ENCODE assay signal across 13 cellular contexts in genomic region chr19:46611791-46612190, GRCh38. TPM values are rescaled to one million over a fixed set of nuclear protein-coding genes. Genes with fewer than 3 reads are reported as not detected.
DNase-seq lines count a peak whose midpoint lies in the region; ATAC-seq, FAIRE-seq and TF ChIP-seq lines count a peak whose summit lies in the region.
"Had no signal": no experiment of that assay in that cellular context is flagged by ENCODE, and none has a peak within 500 bp of the region (broad histone marks: within the 10 kb centered on the region; RNA-seq: fewer than 3 reads in every experiment).

No MANE protein-coding gene starts in this region.

- peaks cover 43% of the 10 kb centered on the region for H3K36me3 Mint-ChIP-seq in activated naive CD4-positive, alpha-beta T cell treated with anti-CD3 and anti-CD28 coated beads, Interleukin-2, amount 10 ng/mL, durations not matched to agents 7 days and 5 days
- H3K36me3 Mint-ChIP-seq in T-cell, result peaks cover 32% of the 10 kb centered on the region

- no peaks in the 10 kb centered on the region for H3K27me3 Mint-ChIP-seq in activated naive CD4-positive, alpha-beta T cell treated with anti-CD3 and anti-CD28 coated beads, Interleukin-2, amount 10 ng/mL, durations not matched to agents 7 days and 5 days
- H3K27me3 Mint-ChIP-seq in T-cell, result no peaks in the 10 kb centered on the region
- no peaks in the 10 kb centered on the region for H3K27me3 Mint-ChIP-seq in stimulated activated naive CD8-positive, alpha-beta T cell treated with anti-CD3 and anti-CD28 coated beads, Interleukin-15, amount 100 ng/mL, for 72 hours

- H2AFZ ChIP-seq in HepG2 (ENCODE audit: low read length), result no peak overlapping the region

- no peak for FAIRE-seq in HepG2 (lab: Jason Lieb, UNC)

- no peak for TF ChIP-seq CTCF in HepG2 (CRISPR knock-in tag; IDR thresholded peaks at IDR 0.05)

- H3K4me1 Mint-ChIP-seq in activated naive CD4-positive, alpha-beta T cell treated with anti-CD3 and anti-CD28 coated beads, Interleukin-2, amount 10 ng/mL, durations not matched to agents 7 days and 5 days, result peaks cover 74% of the 10 kb centered on the region
- peaks cover 60 to 76% (median 70%) of the 10 kb centered on the region in 3 donors for H3K4me1 Mint-ChIP-seq in T-cell
- H3K4me1 Mint-ChIP-seq in stimulated activated naive CD8-positive, alpha-beta T cell treated with anti-CD3 and anti-CD28 coated beads, Interleukin-15, amount 100 ng/mL, for 72 hours, result peaks cover 91% of the 10 kb centered on the region

- no TSS peak for BruUV-seq in HepG2 (replicated peaks; lab: Mats Ljungman, UMichigan)

- H3K9me3 ChIP-seq in HepG2 (ENCODE audit: low read length), result no peaks in the 10 kb centered on the region
- H3K9me3 ChIP-seq: BE2C had no signal

- POLR2A ChIA-PET in T-cell (lab: Charles Lee) (interaction anchor here in 1 of 2 donors (0.6 to 1.5 kb wide), 2 partner anchors 9 to 12 kb away, joined by 4 to 8 read pairs; no protein-coding TSS in a partner anchor), HepG2 (lab: Yijun Ruan, JAX) (interaction anchor here (1.9 to 2.8 kb wide), 3 partner anchors 9 to 50 kb away, joined by 6 to 11 read pairs (median 10); partner anchors contain the start of genes CALM3 and DACT3)

- H3K36me3 ChIP-seq in HepG2 (replicated peaks in 1 of 2; ENCODE audit: control insufficient read depth in 1 of 2, insufficient read depth in 2 of 2, low read length in 2 of 2), result peaks cover 21 to 37% of the 10 kb centered on the region in 2 experiments; a peak in 4 of 5 replicates

- CTCF ChIA-PET in activated naive CD4-positive, alpha-beta T cell treated with anti-CD3 and anti-CD28 coated beads, Interleukin-2, amount 10 ng/mL, durations not matched to agents 7 days and 5 days (lab: Charles Lee), result interaction anchor here (0.6 to 8.9 kb wide), 13 partner anchors 10 to 229 kb away, joined by 3 to 147 read pairs (median 5); partner anchors contain the start of genes CALM3 and DACT3
- CTCF ChIA-PET in T-cell (lab: Charles Lee) (interaction anchor here (0.5 to 2.2 kb wide), 7 partner anchors 10 to 102 kb away, joined by 3 to 40 read pairs (median 6); partner anchors contain the start of genes DACT3 (in 2 of the 2) and CALM3 (in 1 of the 2)), HepG2 (lab: Yijun Ruan, JAX; ENCODE audit: low intra/inter-chr PET ratio, low total read pairs) (no interaction called here)

- no peak for TF ChIP-seq EP300 in HepG2 (IDR thresholded peaks at IDR 0.05; ENCODE audit: low read depth in 2 of 2, low read length in 2 of 2)
- no peak for TF ChIP-seq EP300 in HepG2 (CRISPR knock-in tag; IDR thresholded peaks at IDR 0.05; ENCODE audit: borderline replicate concordance)

- no peaks in the 10 kb centered on the region for H3K79me2 ChIP-seq in HepG2 (ENCODE audit: insufficient read depth, low read length)

- ATAC-seq in T-cell (replicated peaks in 1 of 4) (peak; percentile 11 to 35 (median 24)), HepG2 (no peak), HG03354 (IDR thresholded peaks at IDR 0.05; ENCODE audit: poor library complexity, severe bottlenecking, unreplicated experiment) (no peak), HG02623 (IDR thresholded peaks at IDR 0.05; ENCODE audit: unreplicated experiment) (no peak)
- ATAC-seq in stimulated activated naive CD8-positive, alpha-beta T cell treated with anti-CD3 and anti-CD28 coated beads, Interleukin-15, amount 100 ng/mL, for 72 hours, result peak; percentile 27

- no peak for TF ChIP-seq RAD21 in HepG2 (CRISPR knock-in tag; IDR thresholded peaks at IDR 0.05)

- peak overlapping the region; percentile 92 for H3K27ac Mint-ChIP-seq in activated naive CD4-positive, alpha-beta T cell treated with anti-CD3 and anti-CD28 coated beads, Interleukin-2, amount 10 ng/mL, durations not matched to agents 7 days and 5 days
- H3K27ac Mint-ChIP-seq in T-cell, result peak overlapping the region; percentile 92 to 93
- peak overlapping the region; percentile 30 to 95 for H3K27ac Mint-ChIP-seq in stimulated activated naive CD8-positive, alpha-beta T cell treated with anti-CD3 and anti-CD28 coated beads, Interleukin-15, amount 100 ng/mL, for 72 hours

- peak overlapping the region; percentile 60 for H3K4me3 Mint-ChIP-seq in activated naive CD4-positive, alpha-beta T cell treated with anti-CD3 and anti-CD28 coated beads, Interleukin-2, amount 10 ng/mL, durations not matched to agents 7 days and 5 days
- H3K4me3 Mint-ChIP-seq in T-cell, result peak overlapping the region; percentile 52 to 74 (median 53)
- peak overlapping the region; percentile 39 to 69 for H3K4me3 Mint-ChIP-seq in stimulated activated naive CD8-positive, alpha-beta T cell treated with anti-CD3 and anti-CD28 coated beads, Interleukin-15, amount 100 ng/mL, for 72 hours

- H3K4me1 ChIP-seq in HepG2 (ENCODE audit: insufficient read depth, low read length), result peaks cover 12% of the 10 kb centered on the region
- H3K4me1 ChIP-seq: BE2C had no signal

- H3K27ac ChIP-seq in HepG2 (ENCODE audit: extremely low read length, insufficient read depth, low read length), result no peak overlapping the region

- 87% methylated on average over 6 of the region's 6 CpGs for WGBS in HepG2 (ENCODE audit: low lambda C conversion rate)

- no peak overlapping the region for H3K4me3 ChIP-seq in HepG2 (replicated peaks in 1 of 3; ENCODE audit: insufficient read depth in 1 of 3, low read depth in 2 of 3, low read length in 3 of 3)

- no peak overlapping the region for H3K4me2 ChIP-seq in HepG2 (ENCODE audit: low read depth, low read length)

- TF ChIP-seq POLR2A in HepG2 (IDR thresholded peaks at IDR 0.05; ENCODE audit: insufficient read depth in 1 of 2, low read depth in 2 of 2, low read length in 2 of 2), result no peak

- no peaks in the 10 kb centered on the region for H4K20me1 ChIP-seq in HepG2 (ENCODE audit: insufficient read depth, low read length)

- H3K9ac ChIP-seq in HepG2 (ENCODE audit: insufficient read depth, low read depth, low read length), result no peak overlapping the region

- H3K27me3 ChIP-seq in HepG2 (ENCODE audit: control insufficient read depth in 1 of 2, insufficient read depth in 2 of 2, low read length in 2 of 2), result peaks cover 0 to 3% of the 10 kb centered on the region in 2 experiments; a peak in 2 of 5 replicates
- H3K27me3 ChIP-seq: BE2C had no signal

- peak; percentile 31 for DNase-seq in activated naive CD4-positive, alpha-beta T cell treated with anti-CD3 and anti-CD28 coated beads, Interleukin-2, amount 10 ng/mL, durations not matched to agents 7 days and 5 days
- DNase-seq in activated naive CD4-positive, alpha-beta T cell treated with anti-CD3 and anti-CD28 coated beads, Interleukin-2, amount 50 U/mL, for 16 hours, result no peak
- no peak for DNase-seq in T-cell
- peak; percentile 4 for DNase-seq in hepatic stellate cell (ENCODE audit: low spot score)
- DNase-seq in stimulated activated naive CD8-positive, alpha-beta T cell treated with anti-CD3 and anti-CD28 coated beads, Interleukin-15, amount 100 ng/mL, for 72 hours, result no peak
- DNase-seq in HepG2 (ENCODE audit: low spot score), result no peak
- DNase-seq: BE2C, GDM1, kidney glomerular epithelial cell had no signal

- in situ Hi-C loops in HepG2 (cut with HindIII; ENCODE audit: extremely low pct_ligation_motif_present, low pct_unique_long_range_greater_than_20kb), result loop anchor here (10.0 kb wide), 1 partner anchor 53 kb away; the partner anchor contains the start of gene DACT3

- no peaks in the 10 kb centered on the region for H3K9me3 Mint-ChIP-seq in activated naive CD4-positive, alpha-beta T cell treated with anti-CD3 and anti-CD28 coated beads, Interleukin-2, amount 10 ng/mL, durations not matched to agents 7 days and 5 days
- no peaks in the 10 kb centered on the region for H3K9me3 Mint-ChIP-seq in T-cell
- H3K9me3 Mint-ChIP-seq in stimulated activated naive CD8-positive, alpha-beta T cell treated with anti-CD3 and anti-CD28 coated beads, Interleukin-15, amount 100 ng/mL, for 72 hours, result no peaks in the 10 kb centered on the region

- intact Hi-C loops in HepG2 (cut with micrococcal nuclease; ENCODE audit: unreplicated experiment), result no loop called here

RNA-seq across cellular contexts. Expression of gene CALM3, which starts 10.7 kb away (rescaled TPM):
- 100 to 1,000 TPM; 183 to 256 (median 208) TPM for total RNA-seq in T-cell
- 258 and 314 TPM in 2 replicates for total RNA-seq in HepG2 (2016; rRNA removed; fragmentation: Illumina TruSeq; extraction: Trizol)
- total RNA-seq in HepG2 (2016; cell fraction: cytosol; rRNA removed; fragmentation: Illumina TruSeq; extraction: Trizol; ENCODE audit: low read depth), result 219 and 253 TPM in 2 replicates
- 270 and 297 TPM in 2 replicates for total RNA-seq in HepG2 (2016; cell fraction: insoluble cytoplasmic fraction; rRNA removed; fragmentation: Illumina TruSeq; extraction: Trizol)
- total RNA-seq in HepG2 (2016; cell fraction: membrane; rRNA removed; fragmentation: Illumina TruSeq; extraction: Trizol), result 322 and 352 TPM in 2 replicates
- 95.5 and 96.2 TPM in 2 replicates for total RNA-seq in HepG2 (2016; cell fraction: nucleus; rRNA removed; fragmentation: Illumina TruSeq; extraction: Trizol)
- 232 and 239 TPM in 2 replicates for polyA plus RNA-seq in HepG2 (2011; rRNA removed)
- polyA plus RNA-seq in HepG2 (2011; cell fraction: cytosol; rRNA removed), result 211 and 281 TPM in 2 replicates
- polyA plus RNA-seq in HepG2 (2011; cell fraction: nucleus; rRNA removed), result 146 and 178 TPM in 2 replicates
- 277 and 325 TPM in 2 replicates for polyA plus RNA-seq in HepG2 (2012)
- polyA plus RNA-seq in HepG2 (2016; cell fraction: cytosol; fragmentation: Illumina TruSeq; extraction: Trizol; ENCODE audit: low read depth), result 495 and 575 TPM in 2 replicates
- polyA plus RNA-seq in HepG2 (2016; cell fraction: insoluble cytoplasmic fraction; fragmentation: Illumina TruSeq; extraction: Trizol; ENCODE audit: low read depth), result 466 and 539 TPM in 2 replicates
- polyA plus RNA-seq in HepG2 (2016; cell fraction: membrane; fragmentation: Illumina TruSeq; extraction: Trizol; ENCODE audit: low read depth), result 497 and 555 TPM in 2 replicates
- 259 and 261 TPM in 2 replicates for polyA plus RNA-seq in HepG2 (2016; cell fraction: nucleus; fragmentation: Illumina TruSeq; extraction: Trizol; ENCODE audit: insufficient read depth, low read depth)
- polyA minus RNA-seq in HepG2 (2011; rRNA and poly(A)+ RNA removed; ENCODE audit: low replicate concordance), result 66.6 and 121 TPM in 2 replicates
- polyA minus RNA-seq in HepG2 (2011; cell fraction: cytosol; rRNA and poly(A)+ RNA removed), result 58.1 and 58.6 TPM in 2 replicates
- polyA minus RNA-seq in HepG2 (2011; cell fraction: nucleus; rRNA and poly(A)+ RNA removed), result 33.0 and 37.0 TPM in 2 replicates

RNA-seq across cellular contexts. Expression of gene PTGIR, which starts 13.1 kb away (rescaled TPM):
- 1 to 10 TPM; 1.2 to 5.4 (median 3.5) TPM for total RNA-seq in T-cell
- total RNA-seq in HepG2 (2016; rRNA removed; fragmentation: Illumina TruSeq; extraction: Trizol), result not detected in 2 replicates
- total RNA-seq in HepG2 (2016; cell fraction: cytosol; rRNA removed; fragmentation: Illumina TruSeq; extraction: Trizol; ENCODE audit: low read depth), result not detected in 2 replicates
- not detected in 2 replicates for total RNA-seq in HepG2 (2016; cell fraction: insoluble cytoplasmic fraction; rRNA removed; fragmentation: Illumina TruSeq; extraction: Trizol)
- not detected in 2 replicates for total RNA-seq in HepG2 (2016; cell fraction: membrane; rRNA removed; fragmentation: Illumina TruSeq; extraction: Trizol)
- not detected in 2 replicates for total RNA-seq in HepG2 (2016; cell fraction: nucleus; rRNA removed; fragmentation: Illumina TruSeq; extraction: Trizol)
- polyA plus RNA-seq in HepG2 (2011; rRNA removed), result not detected in 2 replicates
- polyA plus RNA-seq in HepG2 (2011; cell fraction: cytosol; rRNA removed), result not detected in 2 replicates
- polyA plus RNA-seq in HepG2 (2011; cell fraction: nucleus; rRNA removed), result not detected in 2 replicates
- not detected in 2 replicates for polyA plus RNA-seq in HepG2 (2012)
- polyA plus RNA-seq in HepG2 (2016; cell fraction: cytosol; fragmentation: Illumina TruSeq; extraction: Trizol; ENCODE audit: low read depth), result not detected in 2 replicates
- polyA plus RNA-seq in HepG2 (2016; cell fraction: insoluble cytoplasmic fraction; fragmentation: Illumina TruSeq; extraction: Trizol; ENCODE audit: low read depth), result not detected in 2 replicates
- polyA plus RNA-seq in HepG2 (2016; cell fraction: membrane; fragmentation: Illumina TruSeq; extraction: Trizol; ENCODE audit: low read depth), result not detected in 2 replicates
- not detected in 2 replicates for polyA plus RNA-seq in HepG2 (2016; cell fraction: nucleus; fragmentation: Illumina TruSeq; extraction: Trizol; ENCODE audit: insufficient read depth, low read depth)
- polyA minus RNA-seq in HepG2 (2011; rRNA and poly(A)+ RNA removed; ENCODE audit: low replicate concordance), result 0.09 TPM in 1 of 2 replicates, not detected in the other
- not detected in 2 replicates for polyA minus RNA-seq in HepG2 (2011; cell fraction: cytosol; rRNA and poly(A)+ RNA removed)
- polyA minus RNA-seq in HepG2 (2011; cell fraction: nucleus; rRNA and poly(A)+ RNA removed), result not detected in 2 replicates
- total RNA-seq: MCF 10A had no signal

RNA-seq across cellular contexts. Expression of gene GNG8, which starts 24.2 kb away (rescaled TPM):
- total RNA-seq in T-cell (1 to 10 TPM in 3 of 5 donors, not detected in 2; 3.3 to 7.9 (median 3.6) TPM), HepG2 (2016; rRNA removed; fragmentation: Illumina TruSeq; extraction: Trizol) (not detected in 2 replicates)
- total RNA-seq in HepG2 (2016; cell fraction: cytosol; rRNA removed; fragmentation: Illumina TruSeq; extraction: Trizol; ENCODE audit: low read depth), result not detected in 2 replicates
- not detected in 2 replicates for total RNA-seq in HepG2 (2016; cell fraction: insoluble cytoplasmic fraction; rRNA removed; fragmentation: Illumina TruSeq; extraction: Trizol)
- not detected in 2 replicates for total RNA-seq in HepG2 (2016; cell fraction: membrane; rRNA removed; fragmentation: Illumina TruSeq; extraction: Trizol)
- total RNA-seq in HepG2 (2016; cell fraction: nucleus; rRNA removed; fragmentation: Illumina TruSeq; extraction: Trizol), result not detected in 2 replicates
- polyA plus RNA-seq in HepG2 (2011; rRNA removed), result not detected in 2 replicates
- polyA plus RNA-seq in HepG2 (2011; cell fraction: cytosol; rRNA removed), result not detected in 2 replicates
- not detected in 2 replicates for polyA plus RNA-seq in HepG2 (2011; cell fraction: nucleus; rRNA removed)
- not detected in 2 replicates for polyA plus RNA-seq in HepG2 (2012)
- polyA plus RNA-seq in HepG2 (2016; cell fraction: cytosol; fragmentation: Illumina TruSeq; extraction: Trizol; ENCODE audit: low read depth), result not detected in 2 replicates
- polyA plus RNA-seq in HepG2 (2016; cell fraction: insoluble cytoplasmic fraction; fragmentation: Illumina TruSeq; extraction: Trizol; ENCODE audit: low read depth), result not detected in 2 replicates
- not detected in 2 replicates for polyA plus RNA-seq in HepG2 (2016; cell fraction: membrane; fragmentation: Illumina TruSeq; extraction: Trizol; ENCODE audit: low read depth)
- polyA plus RNA-seq in HepG2 (2016; cell fraction: nucleus; fragmentation: Illumina TruSeq; extraction: Trizol; ENCODE audit: insufficient read depth, low read depth), result not detected in 2 replicates
- polyA minus RNA-seq in HepG2 (2011; rRNA and poly(A)+ RNA removed; ENCODE audit: low replicate concordance), result not detected in 2 replicates
- polyA minus RNA-seq in HepG2 (2011; cell fraction: cytosol; rRNA and poly(A)+ RNA removed), result not detected in 2 replicates
- not detected in 2 replicates for polyA minus RNA-seq in HepG2 (2011; cell fraction: nucleus; rRNA and poly(A)+ RNA removed)
- total RNA-seq: astrocyte, MCF 10A had no signal

RNA-seq across cellular contexts. Expression of gene DACT3, which starts 49.2 kb away (rescaled TPM):
- total RNA-seq in T-cell (under 1 TPM; 0.15 to 0.56 (median 0.37) TPM), HepG2 (2016; rRNA removed; fragmentation: Illumina TruSeq; extraction: Trizol) (0.04 TPM in 1 of 2 replicates, not detected in the other)
- 0.09 and 0.10 TPM in 2 replicates for total RNA-seq in HepG2 (2016; cell fraction: cytosol; rRNA removed; fragmentation: Illumina TruSeq; extraction: Trizol; ENCODE audit: low read depth)
- 0.04 TPM in 1 of 2 replicates, not detected in the other for total RNA-seq in HepG2 (2016; cell fraction: insoluble cytoplasmic fraction; rRNA removed; fragmentation: Illumina TruSeq; extraction: Trizol)
- total RNA-seq in HepG2 (2016; cell fraction: membrane; rRNA removed; fragmentation: Illumina TruSeq; extraction: Trizol), result not detected in 2 replicates
- not detected in 2 replicates for total RNA-seq in HepG2 (2016; cell fraction: nucleus; rRNA removed; fragmentation: Illumina TruSeq; extraction: Trizol)
- 0.04 TPM in 1 of 2 replicates, not detected in the other for polyA plus RNA-seq in HepG2 (2011; rRNA removed)
- 0.03 TPM in 2 replicates for polyA plus RNA-seq in HepG2 (2011; cell fraction: cytosol; rRNA removed)
- not detected in 2 replicates for polyA plus RNA-seq in HepG2 (2011; cell fraction: nucleus; rRNA removed)
- not detected in 2 replicates for polyA plus RNA-seq in HepG2 (2012)
- 0.07 TPM in 1 of 2 replicates, not detected in the other for polyA plus RNA-seq in HepG2 (2016; cell fraction: cytosol; fragmentation: Illumina TruSeq; extraction: Trizol; ENCODE audit: low read depth)
- polyA plus RNA-seq in HepG2 (2016; cell fraction: insoluble cytoplasmic fraction; fragmentation: Illumina TruSeq; extraction: Trizol; ENCODE audit: low read depth), result not detected in 2 replicates
- polyA plus RNA-seq in HepG2 (2016; cell fraction: membrane; fragmentation: Illumina TruSeq; extraction: Trizol; ENCODE audit: low read depth), result not detected in 2 replicates
- polyA plus RNA-seq in HepG2 (2016; cell fraction: nucleus; fragmentation: Illumina TruSeq; extraction: Trizol; ENCODE audit: insufficient read depth, low read depth), result 0.16 TPM in 1 of 2 replicates, not detected in the other
- 0.09 TPM in 1 of 2 replicates, not detected in the other for polyA minus RNA-seq in HepG2 (2011; rRNA and poly(A)+ RNA removed; ENCODE audit: low replicate concordance)
- polyA minus RNA-seq in HepG2 (2011; cell fraction: cytosol; rRNA and poly(A)+ RNA removed), result not detected in 2 replicates
- polyA minus RNA-seq in HepG2 (2011; cell fraction: nucleus; rRNA and poly(A)+ RNA removed), result not detected in 2 replicates

Comparison
In these comparisons a context has a peak if more than half of its experiments do, and no peak if none do; other contexts are left out.
1. DNase-seq: peak in activated naive CD4-positive, alpha-beta T cell treated with anti-CD3 and anti-CD28 coated beads, Interleukin-2, amount 10 ng/mL, durations not matched to agents 7 days and 5 days (single experiment) and hepatic stellate cell (single experiment); none in activated naive CD4-positive, alpha-beta T cell treated with anti-CD3 and anti-CD28 coated beads, Interleukin-2, amount 50 U/mL, for 16 hours (single experiment), T-cell (0 of 34), stimulated activated naive CD8-positive, alpha-beta T cell treated with anti-CD3 and anti-CD28 coated beads, Interleukin-15, amount 100 ng/mL, for 72 hours (0 of 2) and HepG2 (single experiment).
2. ATAC-seq: peak in T-cell (4 of 4) and stimulated activated naive CD8-positive, alpha-beta T cell treated with anti-CD3 and anti-CD28 coated beads, Interleukin-15, amount 100 ng/mL, for 72 hours (single experiment); none in HepG2 (single experiment), HG03354 (single experiment) and HG02623 (single experiment).
3. Peak in every context shown above with its lines, with median percentiles within 50 percentile points of each other: H3K27ac Mint-ChIP-seq and H3K4me3 Mint-ChIP-seq.